Comparison of ENCODE assay signal across 1 cellular context in the genomic region with DNA sequence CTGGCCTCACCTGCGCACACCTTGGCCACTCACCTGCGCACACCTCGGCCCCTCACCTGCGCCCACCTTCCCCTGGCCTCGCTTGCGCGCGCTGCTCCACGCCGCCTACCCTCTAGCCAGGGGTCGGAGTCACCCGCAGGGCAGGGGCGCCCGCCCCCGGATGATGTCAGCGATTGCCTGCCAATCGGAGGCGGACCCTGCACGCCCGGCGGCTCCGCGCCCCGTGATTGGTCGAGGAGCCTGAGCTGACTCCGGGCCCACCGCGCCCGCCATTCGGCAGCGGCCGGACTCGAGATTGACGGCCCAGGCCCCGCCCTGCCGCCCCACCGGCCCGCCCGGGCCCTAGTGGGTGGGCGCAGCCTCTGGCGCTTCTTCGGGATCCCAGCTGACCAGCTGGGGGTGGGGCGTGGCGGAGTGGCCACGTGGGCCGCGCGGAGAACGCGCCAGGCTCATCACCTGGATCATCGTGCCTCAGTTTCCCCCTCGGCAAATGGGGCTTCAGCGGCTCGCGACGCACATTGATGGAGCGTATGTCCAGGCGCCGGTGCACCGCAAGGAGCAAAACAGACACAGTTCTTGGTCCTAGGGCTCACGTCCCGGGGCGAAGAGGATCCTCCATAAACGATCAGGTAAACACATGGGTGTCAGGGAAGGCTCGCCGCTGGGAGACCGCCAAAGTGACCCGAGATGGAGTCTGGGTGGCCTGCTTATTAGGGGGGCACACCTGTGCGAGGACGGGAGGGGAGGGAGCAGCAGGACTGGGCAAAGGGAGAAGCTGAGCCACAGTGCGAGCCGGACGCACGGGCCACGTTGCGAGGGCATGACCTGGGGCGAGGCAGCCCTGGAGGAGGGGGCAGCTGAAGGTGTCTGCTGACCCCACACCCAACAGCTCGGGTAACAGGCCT.
A peak's percentile ranks its signal among the peaks of the same experiment; 100 is the strongest.
TF ChIP-seq lines count a peak whose summit lies in the region.

Gene DHCR7, minus strand, starts transcription at position 137 of the 905 bp plus-strand sequence. CDS start 3,441 bp downstream, outside the sequence.

TF ChIP-seq in HepG2, 621 proteins besides CTCF, POLR2A, EP300 and RAD21 (continued from another document and continues in another):
- TF ChIP-seq, protein P1, sequence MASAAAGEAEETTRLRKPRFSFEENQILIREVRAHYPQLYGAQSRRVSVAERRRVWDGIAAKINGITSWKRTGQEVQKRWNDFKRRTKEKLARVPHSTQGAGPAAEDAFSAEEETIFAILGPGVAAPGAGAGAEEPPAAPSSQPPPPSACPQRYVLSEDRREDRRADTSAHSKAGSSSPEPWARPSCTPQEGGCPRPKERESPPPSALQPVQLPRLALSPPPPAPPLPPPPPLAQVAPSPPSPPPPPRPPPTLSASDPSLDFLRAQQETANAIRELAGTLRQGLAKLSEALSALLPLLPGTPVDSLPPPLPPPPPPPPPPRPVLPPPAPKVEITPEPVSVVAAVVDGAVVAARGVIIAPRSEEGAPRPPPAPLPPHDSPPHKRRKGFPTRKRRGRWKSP (CRISPR knock-in tag; IDR thresholded peaks at IDR 0.05), result no peak; the same call in 1 of the 2 replicates
- TF ChIP-seq IRF2 (CRISPR knock-in tag; IDR thresholded peaks at IDR 0.05), result no peak
- TF ChIP-seq ZSCAN9 (CRISPR knock-in tag; IDR thresholded peaks at IDR 0.05; ENCODE audit: borderline replicate concordance), result no peak
- TF ChIP-seq ZNF205 (CRISPR knock-in tag; IDR thresholded peaks at IDR 0.05), result 0 out of 2 replicates have a peak, but pooled peaks have one; percentile 15
- no peak for TF ChIP-seq ZZZ3 (CRISPR knock-in tag; IDR thresholded peaks at IDR 0.05; ENCODE audit: borderline replicate concordance)
- TF ChIP-seq, protein P2, sequence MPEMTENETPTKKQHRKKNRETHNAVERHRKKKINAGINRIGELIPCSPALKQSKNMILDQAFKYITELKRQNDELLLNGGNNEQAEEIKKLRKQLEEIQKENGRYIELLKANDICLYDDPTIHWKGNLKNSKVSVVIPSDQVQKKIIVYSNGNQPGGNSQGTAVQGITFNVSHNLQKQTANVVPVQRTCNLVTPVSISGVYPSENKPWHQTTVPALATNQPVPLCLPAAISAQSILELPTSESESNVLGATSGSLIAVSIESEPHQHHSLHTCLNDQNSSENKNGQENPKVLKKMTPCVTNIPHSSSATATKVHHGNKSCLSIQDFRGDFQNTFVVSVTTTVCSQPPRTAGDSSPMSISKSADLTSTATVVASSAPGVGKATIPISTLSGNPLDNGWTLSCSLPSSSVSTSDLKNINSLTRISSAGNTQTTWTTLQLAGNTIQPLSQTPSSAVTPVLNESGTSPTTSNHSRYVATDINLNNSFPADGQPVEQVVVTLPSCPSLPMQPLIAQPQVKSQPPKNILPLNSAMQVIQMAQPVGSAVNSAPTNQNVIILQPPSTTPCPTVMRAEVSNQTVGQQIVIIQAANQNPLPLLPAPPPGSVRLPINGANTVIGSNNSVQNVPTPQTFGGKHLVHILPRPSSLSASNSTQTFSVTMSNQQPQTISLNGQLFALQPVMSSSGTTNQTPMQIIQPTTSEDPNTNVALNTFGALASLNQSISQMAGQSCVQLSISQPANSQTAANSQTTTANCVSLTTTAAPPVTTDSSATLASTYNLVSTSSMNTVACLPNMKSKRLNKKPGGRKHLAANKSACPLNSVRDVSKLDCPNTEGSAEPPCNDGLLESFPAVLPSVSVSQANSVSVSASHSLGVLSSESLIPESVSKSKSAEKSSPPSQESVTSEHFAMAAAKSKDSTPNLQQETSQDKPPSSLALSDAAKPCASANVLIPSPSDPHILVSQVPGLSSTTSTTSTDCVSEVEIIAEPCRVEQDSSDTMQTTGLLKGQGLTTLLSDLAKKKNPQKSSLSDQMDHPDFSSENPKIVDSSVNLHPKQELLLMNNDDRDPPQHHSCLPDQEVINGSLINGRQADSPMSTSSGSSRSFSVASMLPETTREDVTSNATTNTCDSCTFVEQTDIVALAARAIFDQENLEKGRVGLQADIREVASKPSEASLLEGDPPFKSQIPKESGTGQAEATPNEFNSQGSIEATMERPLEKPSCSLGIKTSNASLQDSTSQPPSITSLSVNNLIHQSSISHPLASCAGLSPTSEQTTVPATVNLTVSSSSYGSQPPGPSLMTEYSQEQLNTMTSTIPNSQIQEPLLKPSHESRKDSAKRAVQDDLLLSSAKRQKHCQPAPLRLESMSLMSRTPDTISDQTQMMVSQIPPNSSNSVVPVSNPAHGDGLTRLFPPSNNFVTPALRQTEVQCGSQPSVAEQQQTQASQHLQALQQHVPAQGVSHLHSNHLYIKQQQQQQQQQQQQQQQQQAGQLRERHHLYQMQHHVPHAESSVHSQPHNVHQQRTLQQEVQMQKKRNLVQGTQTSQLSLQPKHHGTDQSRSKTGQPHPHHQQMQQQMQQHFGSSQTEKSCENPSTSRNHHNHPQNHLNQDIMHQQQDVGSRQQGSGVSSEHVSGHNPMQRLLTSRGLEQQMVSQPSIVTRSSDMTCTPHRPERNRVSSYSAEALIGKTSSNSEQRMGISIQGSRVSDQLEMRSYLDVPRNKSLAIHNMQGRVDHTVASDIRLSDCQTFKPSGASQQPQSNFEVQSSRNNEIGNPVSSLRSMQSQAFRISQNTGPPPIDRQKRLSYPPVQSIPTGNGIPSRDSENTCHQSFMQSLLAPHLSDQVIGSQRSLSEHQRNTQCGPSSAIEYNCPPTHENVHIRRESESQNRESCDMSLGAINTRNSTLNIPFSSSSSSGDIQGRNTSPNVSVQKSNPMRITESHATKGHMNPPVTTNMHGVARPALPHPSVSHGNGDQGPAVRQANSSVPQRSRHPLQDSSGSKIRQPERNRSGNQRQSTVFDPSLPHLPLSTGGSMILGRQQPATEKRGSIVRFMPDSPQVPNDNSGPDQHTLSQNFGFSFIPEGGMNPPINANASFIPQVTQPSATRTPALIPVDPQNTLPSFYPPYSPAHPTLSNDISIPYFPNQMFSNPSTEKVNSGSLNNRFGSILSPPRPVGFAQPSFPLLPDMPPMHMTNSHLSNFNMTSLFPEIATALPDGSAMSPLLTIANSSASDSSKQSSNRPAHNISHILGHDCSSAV (CRISPR knock-in tag; IDR thresholded peaks at IDR 0.05; ENCODE audit: borderline replicate concordance), result no peak
- no peak for TF ChIP-seq MLLT10 (CRISPR knock-in tag; IDR thresholded peaks at IDR 0.05)
- TF ChIP-seq FOXK2 (IDR thresholded peaks at IDR 0.05), result no peak
- TF ChIP-seq CENPT (CRISPR knock-in tag; IDR thresholded peaks at IDR 0.05; ENCODE audit: low read depth), result peak; percentile 40; the same call in 1 of the 2 replicates
- TF ChIP-seq CENPBD1 (CRISPR knock-in tag; IDR thresholded peaks at IDR 0.05; ENCODE audit: borderline replicate concordance, low read depth), result no peak
- TF ChIP-seq, protein P3, sequence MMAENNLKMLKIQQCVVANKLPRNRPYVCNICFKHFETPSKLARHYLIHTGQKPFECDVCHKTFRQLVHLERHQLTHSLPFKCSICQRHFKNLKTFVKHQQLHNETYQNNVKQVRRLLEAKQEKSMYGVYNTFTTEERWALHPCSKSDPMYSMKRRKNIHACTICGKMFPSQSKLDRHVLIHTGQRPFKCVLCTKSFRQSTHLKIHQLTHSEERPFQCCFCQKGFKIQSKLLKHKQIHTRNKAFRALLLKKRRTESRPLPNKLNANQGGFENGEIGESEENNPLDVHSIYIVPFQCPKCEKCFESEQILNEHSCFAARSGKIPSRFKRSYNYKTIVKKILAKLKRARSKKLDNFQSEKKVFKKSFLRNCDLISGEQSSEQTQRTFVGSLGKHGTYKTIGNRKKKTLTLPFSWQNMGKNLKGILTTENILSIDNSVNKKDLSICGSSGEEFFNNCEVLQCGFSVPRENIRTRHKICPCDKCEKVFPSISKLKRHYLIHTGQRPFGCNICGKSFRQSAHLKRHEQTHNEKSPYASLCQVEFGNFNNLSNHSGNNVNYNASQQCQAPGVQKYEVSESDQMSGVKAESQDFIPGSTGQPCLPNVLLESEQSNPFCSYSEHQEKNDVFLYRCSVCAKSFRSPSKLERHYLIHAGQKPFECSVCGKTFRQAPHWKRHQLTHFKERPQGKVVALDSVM (CRISPR knock-in tag; IDR thresholded peaks at IDR 0.05), result peak; percentile 42; the same call in 1 of the 2 replicates
- peak; percentile 44; the same call in 1 of the 2 replicates for TF ChIP-seq RXRA (CRISPR knock-in tag; IDR thresholded peaks at IDR 0.05)
- TF ChIP-seq ATM (IDR thresholded peaks at IDR 0.05; ENCODE audit: borderline replicate concordance), result no peak
- TF ChIP-seq SMYD3 (CRISPR knock-in tag; IDR thresholded peaks at IDR 0.05), result no peak
- no peak for TF ChIP-seq ZFP36 (IDR thresholded peaks at IDR 0.05; ENCODE audit: borderline replicate concordance, low read depth, low read length, partially characterized antibody)
- peak; percentile 46; the same call in 1 of the 2 replicates for TF ChIP-seq ZNF749 (CRISPR knock-in tag; IDR thresholded peaks at IDR 0.05; ENCODE audit: borderline replicate concordance)
- no peak for TF ChIP-seq ZFP1 (CRISPR knock-in tag; IDR thresholded peaks at IDR 0.05)
- TF ChIP-seq KAT7 (CRISPR knock-in tag; IDR thresholded peaks at IDR 0.05; ENCODE audit: borderline replicate concordance), result peak; percentile 77; the same call in 1 of the 2 replicates
- no peak for TF ChIP-seq ZNF781 (CRISPR knock-in tag; IDR thresholded peaks at IDR 0.05; ENCODE audit: borderline replicate concordance, not compliant biosample characterization)
- TF ChIP-seq MAFF (IDR thresholded peaks at IDR 0.05; ENCODE audit: low read depth, low read length), result no peak
- TF ChIP-seq, protein P4, sequence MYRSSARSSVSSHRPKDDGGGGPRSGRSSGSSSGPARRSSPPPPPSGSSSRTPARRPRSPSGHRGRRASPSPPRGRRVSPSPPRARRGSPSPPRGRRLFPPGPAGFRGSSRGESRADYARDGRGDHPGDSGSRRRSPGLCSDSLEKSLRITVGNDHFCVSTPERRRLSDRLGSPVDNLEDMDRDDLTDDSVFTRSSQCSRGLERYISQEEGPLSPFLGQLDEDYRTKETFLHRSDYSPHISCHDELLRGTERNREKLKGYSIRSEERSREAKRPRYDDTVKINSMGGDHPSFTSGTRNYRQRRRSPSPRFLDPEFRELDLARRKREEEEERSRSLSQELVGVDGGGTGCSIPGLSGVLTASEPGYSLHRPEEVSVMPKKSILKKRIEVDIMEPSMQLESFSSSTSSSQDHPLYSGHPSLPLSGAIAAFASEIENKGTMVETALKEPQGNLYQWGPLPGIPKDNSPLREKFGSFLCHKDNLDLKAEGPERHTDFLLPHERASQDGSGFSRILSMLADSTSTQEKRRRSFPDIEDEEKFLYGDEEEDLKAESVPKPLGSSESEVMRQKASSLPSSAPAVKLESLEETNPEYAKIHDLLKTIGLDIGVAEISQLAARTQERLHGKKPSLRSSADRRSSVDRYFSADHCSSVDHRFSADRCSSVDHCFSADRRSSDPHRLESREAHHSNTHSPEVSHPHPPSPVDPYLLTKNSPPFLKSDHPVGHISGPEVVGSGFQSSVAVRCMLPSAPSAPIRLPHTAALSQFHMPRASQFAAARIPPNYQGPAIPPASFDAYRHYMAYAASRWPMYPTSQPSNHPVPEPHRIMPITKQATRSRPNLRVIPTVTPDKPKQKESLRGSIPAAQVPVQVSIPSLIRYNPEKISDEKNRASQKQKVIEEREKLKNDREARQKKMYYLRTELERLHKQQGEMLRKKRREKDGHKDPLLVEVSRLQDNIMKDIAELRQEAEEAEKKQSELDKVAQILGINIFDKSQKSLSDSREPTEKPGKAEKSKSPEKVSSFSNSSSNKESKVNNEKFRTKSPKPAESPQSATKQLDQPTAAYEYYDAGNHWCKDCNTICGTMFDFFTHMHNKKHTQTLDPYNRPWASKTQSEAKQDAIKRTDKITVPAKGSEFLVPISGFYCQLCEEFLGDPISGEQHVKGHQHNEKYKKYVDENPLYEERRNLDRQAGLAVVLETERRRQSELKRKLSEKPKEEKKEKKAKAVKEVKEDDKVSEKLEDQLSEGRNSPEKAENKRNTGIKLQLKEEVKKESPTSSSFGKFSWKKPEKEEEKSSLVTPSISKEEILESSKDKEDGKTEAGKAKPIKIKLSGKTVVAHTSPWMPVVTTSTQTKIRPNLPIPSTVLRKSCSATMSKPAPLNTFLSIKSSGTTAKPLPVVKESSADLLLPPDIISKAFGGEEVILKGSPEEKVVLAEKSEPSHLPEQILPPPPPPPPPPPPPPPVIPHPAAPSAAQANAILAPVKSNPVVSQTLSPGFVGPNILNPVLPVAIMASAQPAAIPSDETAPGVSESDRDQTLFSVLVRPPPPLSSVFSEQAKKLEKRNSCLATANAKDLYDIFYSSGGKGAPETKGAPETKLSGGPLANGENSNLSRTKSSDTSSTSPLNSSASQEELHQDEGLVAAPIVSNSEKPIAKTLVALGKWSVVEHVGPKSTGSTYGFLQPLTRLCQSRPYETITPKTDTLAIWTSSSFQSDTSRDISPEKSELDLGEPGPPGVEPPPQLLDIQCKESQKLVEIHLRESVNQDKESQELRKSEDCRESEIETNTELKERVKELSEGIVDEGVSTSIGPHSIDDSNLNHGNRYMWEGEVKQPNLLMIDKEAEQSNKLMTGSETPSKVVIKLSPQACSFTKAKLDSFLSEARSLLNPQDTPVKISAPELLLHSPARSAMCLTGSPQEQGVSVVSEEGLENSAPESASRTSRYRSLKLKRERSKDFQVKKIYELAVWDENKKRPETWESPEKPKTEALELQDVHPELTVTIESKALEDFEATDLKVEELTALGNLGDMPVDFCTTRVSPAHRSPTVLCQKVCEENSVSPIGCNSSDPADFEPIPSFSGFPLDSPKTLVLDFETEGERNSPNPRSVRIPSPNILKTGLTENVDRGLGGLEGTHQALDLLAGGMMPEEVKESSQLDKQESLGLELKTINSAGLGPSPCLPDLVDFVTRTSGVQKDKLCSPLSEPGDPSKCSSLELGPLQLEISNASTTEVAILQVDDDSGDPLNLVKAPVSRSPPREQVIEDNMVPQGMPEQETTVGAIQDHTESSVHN (CRISPR knock-in tag; IDR thresholded peaks at IDR 0.05), result no peak
- no peak for TF ChIP-seq PRPF4 (IDR thresholded peaks at IDR 0.05; ENCODE audit: low read depth, low read length, poor library complexity, severe bottlenecking)
- no peak for TF ChIP-seq HMG20A (CRISPR knock-in tag; IDR thresholded peaks at IDR 0.05; ENCODE audit: borderline replicate concordance)
- TF ChIP-seq, protein P5, sequence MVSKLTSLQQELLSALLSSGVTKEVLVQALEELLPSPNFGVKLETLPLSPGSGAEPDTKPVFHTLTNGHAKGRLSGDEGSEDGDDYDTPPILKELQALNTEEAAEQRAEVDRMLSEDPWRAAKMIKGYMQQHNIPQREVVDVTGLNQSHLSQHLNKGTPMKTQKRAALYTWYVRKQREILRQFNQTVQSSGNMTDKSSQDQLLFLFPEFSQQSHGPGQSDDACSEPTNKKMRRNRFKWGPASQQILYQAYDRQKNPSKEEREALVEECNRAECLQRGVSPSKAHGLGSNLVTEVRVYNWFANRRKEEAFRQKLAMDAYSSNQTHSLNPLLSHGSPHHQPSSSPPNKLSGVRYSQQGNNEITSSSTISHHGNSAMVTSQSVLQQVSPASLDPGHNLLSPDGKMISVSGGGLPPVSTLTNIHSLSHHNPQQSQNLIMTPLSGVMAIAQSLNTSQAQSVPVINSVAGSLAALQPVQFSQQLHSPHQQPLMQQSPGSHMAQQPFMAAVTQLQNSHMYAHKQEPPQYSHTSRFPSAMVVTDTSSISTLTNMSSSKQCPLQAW (CRISPR knock-in tag; IDR thresholded peaks at IDR 0.05), result peak; percentile 70
- TF ChIP-seq ZFP36L2 (CRISPR knock-in tag; IDR thresholded peaks at IDR 0.05), result no peak
- TF ChIP-seq KDM3A (CRISPR knock-in tag; IDR thresholded peaks at IDR 0.05; ENCODE audit: low read depth), result peak; percentile 87
- peak; percentile 36; the same call in 1 of the 2 replicates for TF ChIP-seq FOXO1 (CRISPR knock-in tag; IDR thresholded peaks at IDR 0.05)
